ENCODE assay signal across 18 cellular contexts in genomic region chr10:124604214-124605000, GRCh38.
DNase-seq lines count a peak whose midpoint lies in the region; ATAC-seq and TF ChIP-seq lines count a peak whose summit lies in the region.
"Had no signal": no experiment of that assay in that cellular context is flagged by ENCODE, and none has a peak within 500 bp of the region (broad histone marks: within the 10 kb centered on the region; RNA-seq: fewer than 3 reads in every experiment).

No MANE protein-coding gene starts in this region.

- no peak for TF ChIP-seq POLR2A in suprapubic skin (IDR thresholded peaks at IDR 0.05)

- TF ChIP-seq EP300 in suprapubic skin (IDR thresholded peaks at IDR 0.05): no peak

- H3K4me3 Mint-ChIP-seq in T-helper 17 cell: no peak overlapping the region
- H3K4me3 Mint-ChIP-seq: activated naive CD8-positive, alpha-beta T cell had no signal

- no peaks in the 10 kb centered on the region for H3K27me3 ChIP-seq in H7 (ENCODE audit: control insufficient read depth, insufficient read depth, low read length)
- H3K27me3 ChIP-seq in left ventricle myocardium inferior (ENCODE audit: low read depth): no peaks in the 10 kb centered on the region
- no peaks in the 10 kb centered on the region for H3K27me3 ChIP-seq in rectal smooth muscle tissue (ENCODE audit: control insufficient read depth, insufficient read depth, low read length)
- H3K27me3 ChIP-seq in suprapubic skin: no peaks in the 10 kb centered on the region
- H3K27me3 ChIP-seq: pancreas, Peyer's patch had no signal

- H3K4me1 Mint-ChIP-seq in T-helper 17 cell: peaks cover 12% of the 10 kb centered on the region

- peak overlapping the region; percentile 43 for H3K27ac Mint-ChIP-seq in T-helper 17 cell
- H3K27ac Mint-ChIP-seq: activated naive CD8-positive, alpha-beta T cell had no signal

- H3K4me1 ChIP-seq in left ventricle myocardium inferior (no peaks in the 10 kb centered on the region), rectal smooth muscle tissue (ENCODE audit: control insufficient read depth, insufficient read depth, low read length) (no peaks in the 10 kb centered on the region), suprapubic skin (no peaks in the 10 kb centered on the region)
- H3K4me1 ChIP-seq: pancreas had no signal

- H3K36me3 Mint-ChIP-seq in T-helper 17 cell (ENCODE audit: low read depth): no peaks in the 10 kb centered on the region
- H3K36me3 Mint-ChIP-seq: activated naive CD8-positive, alpha-beta T cell had no signal

- intact Hi-C loops in left ventricle myocardium inferior (cut with micrococcal nuclease): no loop called here

- no peak for TF ChIP-seq CTCF in left ventricle myocardium inferior (IDR thresholded peaks at IDR 0.05; ENCODE audit: borderline replicate concordance)
- no peak for TF ChIP-seq CTCF in suprapubic skin (IDR thresholded peaks at IDR 0.05)

- H3K4me3 ChIP-seq in H7 (ENCODE audit: insufficient read depth, low read depth, low read length) (no peak overlapping the region), left ventricle myocardium inferior (no peak overlapping the region), rectal smooth muscle tissue (ENCODE audit: low read length) (no peak overlapping the region), suprapubic skin (no peak overlapping the region)
- H3K4me3 ChIP-seq: pancreas, Peyer's patch had no signal

- ATAC-seq in T-helper 17 cell (no peak), HG02852 (IDR thresholded peaks at IDR 0.05; ENCODE audit: unreplicated experiment) (no peak), GM21447 (IDR thresholded peaks at IDR 0.05; ENCODE audit: unreplicated experiment) (no peak)
- ATAC-seq: pancreas had no signal

- H3K9ac ChIP-seq in rectal smooth muscle tissue (ENCODE audit: low read length): no peak overlapping the region

- H3K27ac ChIP-seq in left ventricle myocardium inferior (replicated peaks) (no peak overlapping the region), rectal smooth muscle tissue (ENCODE audit: low read depth, low read length) (peak overlapping the region; percentile 39), suprapubic skin (no peak overlapping the region)
- H3K27ac ChIP-seq: pancreas had no signal

- no peaks in the 10 kb centered on the region for H3K27me3 Mint-ChIP-seq in T-helper 17 cell
- H3K27me3 Mint-ChIP-seq: activated naive CD8-positive, alpha-beta T cell had no signal

- H3K9me3 ChIP-seq in T-helper 17 cell (ENCODE audit: control insufficient read depth, low read length, poor library complexity, severe bottlenecking) (no peaks in the 10 kb centered on the region), left ventricle myocardium inferior (replicated peaks) (no peaks in the 10 kb centered on the region), suprapubic skin (no peaks in the 10 kb centered on the region)
- H3K9me3 ChIP-seq: pancreas, Peyer's patch had no signal

- peak; percentile 66 for DNase-seq in H7
- DNase-seq in T-helper 17 cell: no peak
- peak; percentile 5 for DNase-seq in left ventricle myocardium inferior
- no peak for DNase-seq in NCI-H524 (lab: John Stamatoyannopoulos, UW)
- DNase-seq in suprapubic skin (ENCODE audit: low spot score in 2 of 2): no peak
- DNase-seq: activated CD4-positive, alpha-beta T cell treated with anti-CD3 and anti-CD28 coated beads, Interleukin-2, amount 50 U/mL, for 48 hours; activated T-cell treated with anti-CD3 and anti-CD28 coated beads, Interleukin-2, amount 50 U/mL, for 48 hours; effector CD8-positive, alpha-beta T cell; MM.1S; NCI-H2107; NCI-H748 treated with DMSO at 0.1 percent for 48 hours; Peyer's patch; SW 1271 had no signal

- H3K36me3 ChIP-seq in H7 (replicated peaks; ENCODE audit: control insufficient read depth, insufficient read depth, low read length): no peaks in the 10 kb centered on the region
- H3K36me3 ChIP-seq in left ventricle myocardium inferior: no peaks in the 10 kb centered on the region
- H3K36me3 ChIP-seq in rectal smooth muscle tissue (ENCODE audit: control insufficient read depth, insufficient read depth, low read length): no peaks in the 10 kb centered on the region
- no peaks in the 10 kb centered on the region for H3K36me3 ChIP-seq in suprapubic skin
- H3K36me3 ChIP-seq: pancreas, Peyer's patch had no signal

- 78% methylated on average over 12 of the region's 22 CpGs for WGBS in suprapubic skin

Comparison
In these comparisons a context has a peak if more than half of its experiments do, and no peak if none do; other contexts are left out.
1. DNase-seq: peak in H7 (single experiment) and left ventricle myocardium inferior (single experiment); none in T-helper 17 cell (0 of 3), NCI-H524 (0 of 2) and suprapubic skin (0 of 2).